In genomic region chr2:180705122-180705521, GRCh38 we compare ENCODE assay signal across 17 cellular contexts.
A peak's percentile ranks its signal among the peaks of the same experiment; 100 is the strongest.
DNase-seq lines count a peak whose midpoint lies in the region; ATAC-seq, FAIRE-seq and TF ChIP-seq lines count a peak whose summit lies in the region.
"Had no signal": no experiment of that assay in that cellular context is flagged by ENCODE, and none has a peak within 500 bp of the region (broad histone marks: within the 10 kb centered on the region; RNA-seq: fewer than 3 reads in every experiment).

No MANE protein-coding gene starts in this region.

- no peaks in the 10 kb centered on the region for H3K36me3 Mint-ChIP-seq in mesothelial cell of epicardium
- H3K36me3 Mint-ChIP-seq: natural killer cell treated with Interleukin-12 subunit alpha and Interleukin-12 subunit beta and Interleukin-15 and Interleukin-18, amount 100 ng/mL, for 72 hours had no signal

- dilution Hi-C loops in mammary epithelial cell (cut with HindIII; ENCODE audit: low sequenced_read_pairs): no loop called here

- H3K9ac ChIP-seq in mammary epithelial cell (ENCODE audit: insufficient read depth, low read length): no peak overlapping the region

- peaks cover 19% of the 10 kb centered on the region for H3K4me1 ChIP-seq in PC-9 (replicated peaks; ENCODE audit: insufficient read depth)
- peaks cover 27% of the 10 kb centered on the region for H3K4me1 ChIP-seq in mammary epithelial cell (ENCODE audit: insufficient read depth, low read length)
- H3K4me1 ChIP-seq: heart right ventricle, vagina had no signal

- no peak for TF ChIP-seq POLR2A in H54 (IDR thresholded peaks at IDR 0.05; ENCODE audit: low read depth, low read length)

- in situ Hi-C loops in mammary epithelial cell (cut with MboI; ENCODE audit: low sequenced_read_pairs in 2 of 2): no loop called here

- H3K27ac ChIP-seq in PC-9 (peak overlapping the region; percentile 52), mammary epithelial cell (ENCODE audit: insufficient read depth, low read depth, low read length) (no peak overlapping the region), WERI-Rb-1 (no peak overlapping the region)
- H3K27ac ChIP-seq: heart right ventricle, RWPE1, vagina had no signal

- H3K4me1 Mint-ChIP-seq in mesothelial cell of epicardium: peaks cover 8% of the 10 kb centered on the region

- H2AFZ ChIP-seq in PC-9: peak overlapping the region; percentile 54; the same call in 1 of the 2 replicates
- peak overlapping the region; percentile 11 for H2AFZ ChIP-seq in mammary epithelial cell (ENCODE audit: low read depth, low read length)

- H3K27me3 ChIP-seq in PC-9 (ENCODE audit: insufficient read depth, low read depth) (no peaks in the 10 kb centered on the region), mammary epithelial cell (ENCODE audit: insufficient read depth, low read length) (no peaks in the 10 kb centered on the region), WERI-Rb-1 (ENCODE audit: insufficient read depth, low read depth, severe bottlenecking) (no peaks in the 10 kb centered on the region)
- H3K27me3 ChIP-seq: heart right ventricle, vagina had no signal

- CTCF ChIA-PET in PC-9 (lab: Charles Lee) (no interaction called here), mammary epithelial cell (lab: Charles Lee; ENCODE audit: low non-redundant PET) (no interaction called here)

- H3K36me3 ChIP-seq in PC-9 (ENCODE audit: low read depth) (no peaks in the 10 kb centered on the region), mammary epithelial cell (ENCODE audit: insufficient read depth, low read length) (no peaks in the 10 kb centered on the region), WERI-Rb-1 (no peaks in the 10 kb centered on the region)
- H3K36me3 ChIP-seq: heart right ventricle, vagina had no signal

- no peak overlapping the region for H3K27ac Mint-ChIP-seq in mesothelial cell of epicardium
- H3K27ac Mint-ChIP-seq: natural killer cell treated with Interleukin-12 subunit alpha and Interleukin-12 subunit beta and Interleukin-15 and Interleukin-18, amount 100 ng/mL, for 72 hours had no signal

- intact Hi-C loops in PC-9 (cut with micrococcal nuclease; ENCODE audit: unreplicated experiment) (no loop called here), mammary epithelial cell (cut with micrococcal nuclease) (loop anchor here (5.0 kb wide), 1 partner anchor 103 kb away; no protein-coding TSS in a partner anchor)

- no peak overlapping the region for H3K4me3 Mint-ChIP-seq in mesothelial cell of epicardium
- H3K4me3 Mint-ChIP-seq: natural killer cell treated with Interleukin-12 subunit alpha and Interleukin-12 subunit beta and Interleukin-15 and Interleukin-18, amount 100 ng/mL, for 72 hours had no signal

- POLR2A ChIA-PET in PC-9 (lab: Charles Lee; ENCODE audit: unreplicated experiment): no interaction called here

- H4K20me1 ChIP-seq in PC-9 (ENCODE audit: insufficient read depth) (no peaks in the 10 kb centered on the region), mammary epithelial cell (ENCODE audit: insufficient read depth, low read length) (no peaks in the 10 kb centered on the region)

- peaks cover 6% of the 10 kb centered on the region; the same call in 1 of the 2 replicates for H3K9me2 ChIP-seq in PC-9 (ENCODE audit: insufficient read depth)

- no peak for DNase-seq in H54 (ENCODE audit: insufficient read length, low spot score)
- no peak for DNase-seq in PC-9
- DNase-seq in mammary epithelial cell: peak; percentile 21
- DNase-seq in kidney tubule cell (ENCODE audit: low spot score): peak; percentile 17
- DNase-seq in mesothelial cell of epicardium (ENCODE audit: low spot score in 2 of 2, unreplicated experiment in 2 of 2): no peak
- no peak for DNase-seq in DMS53 treated with DMSO at 0.1 percent for 48 hours (lab: John Stamatoyannopoulos, UW; ENCODE audit: unreplicated experiment)
- no peak for DNase-seq in WERI-Rb-1
- DNase-seq: activated naive CD4-positive, alpha-beta T cell treated with Interleukin-2 at 50 U/mL for 16 hours; heart right ventricle; NCI-H1105; NCI-H2171 had no signal

- FAIRE-seq in H54 (lab: Jason Lieb, UNC): peak; percentile 80
- FAIRE-seq: islet of Langerhans, TTC549 had no signal

- no peak overlapping the region for H3K4me3 ChIP-seq in PC-9
- no peak overlapping the region for H3K4me3 ChIP-seq in mammary epithelial cell (replicated peaks in 1 of 3; ENCODE audit: insufficient read depth in 1 of 3, low read depth in 2 of 3, low read length in 3 of 3)
- H3K4me3 ChIP-seq in WERI-Rb-1 (ENCODE audit: low read depth, low read length): no peak overlapping the region
- H3K4me3 ChIP-seq: heart right ventricle, vagina had no signal

- peaks cover 10% of the 10 kb centered on the region; the same call in 1 of the 2 replicates for H3F3A ChIP-seq in PC-9 (ENCODE audit: insufficient read depth, low read depth)

- BruUV-seq in PC-9 (replicated peaks; lab: Mats Ljungman, UMichigan): no TSS peak
- BruUV-seq in mammary epithelial cell (replicated peaks; lab: Mats Ljungman, UMichigan): no TSS peak

- H3K79me2 ChIP-seq in PC-9 (ENCODE audit: low read depth) (no peaks in the 10 kb centered on the region), mammary epithelial cell (ENCODE audit: insufficient read depth, low read length) (no peaks in the 10 kb centered on the region)

- H3K27me3 Mint-ChIP-seq in mesothelial cell of epicardium (ENCODE audit: low read depth): no peaks in the 10 kb centered on the region

- ATAC-seq in HG03139 (IDR thresholded peaks at IDR 0.05; ENCODE audit: unreplicated experiment): no peak
- ATAC-seq: heart right ventricle; natural killer cell treated with Interleukin-12 subunit alpha and Interleukin-12 subunit beta and Interleukin-15 and Interleukin-18, amount 100 ng/mL, for 72 hours had no signal

- H3K4me2 ChIP-seq in PC-9: no peak overlapping the region
- H3K4me2 ChIP-seq in mammary epithelial cell (ENCODE audit: insufficient read depth, low read depth, low read length): no peak overlapping the region

- TF ChIP-seq CTCF in PC-9 (conservative IDR thresholded peaks at IDR 0.05) (no peak), mammary epithelial cell (conservative IDR thresholded peaks at IDR 0.05 in 1 of 2, IDR thresholded peaks at IDR 0.05 in 1 of 2; ENCODE audit: extremely low read depth in 1 of 2, insufficient read depth in 1 of 2, low read depth in 1 of 2, low read length in 2 of 2) (no peak), mesothelial cell of epicardium (IDR thresholded peaks at IDR 0.05; ENCODE audit: unreplicated experiment) (no peak), WERI-Rb-1 (IDR thresholded peaks at IDR 0.05; ENCODE audit: low read depth, low read length) (no peak)

- H3K9me3 ChIP-seq in PC-9 (ENCODE audit: insufficient read depth, low read depth) (peaks cover 12% of the 10 kb centered on the region; the same call in 1 of the 2 replicates), mammary epithelial cell (replicated peaks; ENCODE audit: insufficient read depth, low read length) (no peaks in the 10 kb centered on the region), WERI-Rb-1 (ENCODE audit: severe bottlenecking) (no peaks in the 10 kb centered on the region)

- peaks cover 10% of the 10 kb centered on the region for H3K9me3 Mint-ChIP-seq in mesothelial cell of epicardium
- H3K9me3 Mint-ChIP-seq: natural killer cell treated with Interleukin-12 subunit alpha and Interleukin-12 subunit beta and Interleukin-15 and Interleukin-18, amount 100 ng/mL, for 72 hours had no signal

Comparison
In these comparisons a context has a peak if more than half of its experiments do, and no peak if none do; other contexts are left out.
1. DNase-seq: peak in mammary epithelial cell (single experiment) and kidney tubule cell (single experiment); none in H54 (single experiment), PC-9 (0 of 2), mesothelial cell of epicardium (0 of 2), DMS53 treated with DMSO at 0.1 percent for 48 hours (single experiment) and WERI-Rb-1 (single experiment).